17 cellular contexts compared by ENCODE assay signal in genomic region chr1:47819503-47819888, GRCh38.
A peak's percentile ranks its signal among the peaks of the same experiment; 100 is the strongest.
DNase-seq lines count a peak whose midpoint lies in the region; ATAC-seq, FAIRE-seq and TF ChIP-seq lines count a peak whose summit lies in the region.
"Had no signal": no experiment of that assay in that cellular context is flagged by ENCODE, and none has a peak within 500 bp of the region (broad histone marks: within the 10 kb centered on the region; RNA-seq: fewer than 3 reads in every experiment).

No MANE protein-coding gene starts in this region.

- no peak overlapping the region for H3K4me3 ChIP-seq in left ventricle myocardium inferior
- no peak overlapping the region for H3K4me3 ChIP-seq in H1 (ENCODE audit: extremely low read depth in 1 of 4, insufficient read depth in 2 of 4, low read depth in 3 of 4, low read length in 4 of 4)
- no peak overlapping the region for H3K4me3 ChIP-seq in osteoblast (ENCODE audit: insufficient read depth, low read length)
- H3K4me3 ChIP-seq: BLaER1, GM12878, GM23248 had no signal

- TF ChIP-seq CTCF in left ventricle myocardium inferior (IDR thresholded peaks at IDR 0.05; ENCODE audit: borderline replicate concordance): no peak
- no peak for TF ChIP-seq CTCF in H1 (IDR thresholded peaks at IDR 0.05; ENCODE audit: control extremely low read depth in 1 of 3, insufficient read depth in 1 of 3, low read depth in 1 of 3, low read length in 3 of 3)
- TF ChIP-seq CTCF in osteoblast (IDR thresholded peaks at IDR 0.05; ENCODE audit: extremely low read depth, low read depth, low read length): no peak
- no peak for TF ChIP-seq CTCF in GM10248 (IDR thresholded peaks at IDR 0.05; ENCODE audit: control extremely low read depth, extremely low read depth, low read depth, missing control alignments)

- no peak overlapping the region for H2AK5ac ChIP-seq in H1 (ENCODE audit: low read depth, low read length)

- WGBS in H1 (ENCODE audit: extremely low coverage in 1 of 2, insufficient coverage in 1 of 2, insufficient read length in 1 of 2, insufficient replicate concordance in 2 of 2, low coverage in 1 of 2, low lambda C conversion rate in 2 of 2, missing lambda C conversion rate in 1 of 2), 2 experiments: 86% methylated on average over 11 of the region's 11 CpGs; no CpG with 5 or more reads in 1 of the 2 experiments

- H3K4me2 ChIP-seq in H1 (ENCODE audit: insufficient read depth in 1 of 2, low read depth in 2 of 2, low read length in 2 of 2) (no peak overlapping the region), osteoblast (ENCODE audit: insufficient read depth, low read length) (no peak overlapping the region)
- H3K4me2 ChIP-seq: BLaER1 had no signal

- no peak overlapping the region for H3K4ac ChIP-seq in H1 (replicated peaks; ENCODE audit: insufficient read length, low read depth, low read length)

- no peak overlapping the region for H3K9ac ChIP-seq in H1 (replicated peaks in 1 of 4; ENCODE audit: extremely low read depth in 1 of 4, low read depth in 3 of 4, low read length in 3 of 4)
- H3K9ac ChIP-seq: BLaER1, GM23248 had no signal

- no peak overlapping the region for H2BK12ac ChIP-seq in H1 (ENCODE audit: low read depth, low read length)

- intact Hi-C loops in Right ventricle myocardium inferior (cut with DNase I) (no loop called here), left ventricle myocardium inferior (cut with micrococcal nuclease) (no loop called here)

- no peak for FAIRE-seq in H1 (lab: Jason Lieb, UNC)
- FAIRE-seq: GM12878, GM18507 had no signal

- TF ChIP-seq POLR2A in H1 (IDR thresholded peaks at IDR 0.05; ENCODE audit: control extremely low read depth in 1 of 2, low read depth in 2 of 2, low read length in 2 of 2): no peak

- no peak overlapping the region for H2BK120ac ChIP-seq in H1 (replicated peaks; ENCODE audit: low read depth, low read length)

- ATAC-seq in Right ventricle myocardium inferior (no peak), GM18519 (IDR thresholded peaks at IDR 0.05; ENCODE audit: low FRiP score, unreplicated experiment) (no peak)
- ATAC-seq: GM12878 had no signal

- no peak overlapping the region for H3K18ac ChIP-seq in H1 (ENCODE audit: extremely low read depth, low read length)

- H4K8ac ChIP-seq in H1 (ENCODE audit: extremely low read depth, insufficient read depth, low read length): no peak overlapping the region

- no peak for TF ChIP-seq EP300 in H1 (IDR thresholded peaks at IDR 0.05; ENCODE audit: borderline replicate concordance in 1 of 2, low read depth in 2 of 2, low read length in 2 of 2)

- no peaks in the 10 kb centered on the region for H3K23me2 ChIP-seq in H1 (ENCODE audit: low read depth, low read length)

- POLR2A ChIA-PET in H1 (lab: Charles Lee; ENCODE audit: partially characterized antibody) (no interaction called here), GM10248 (lab: Yijun Ruan, JAX) (no interaction called here)

- H4K91ac ChIP-seq in H1 (replicated peaks; ENCODE audit: insufficient read length, low read length): no peak overlapping the region

- H3K9me3 ChIP-seq in left ventricle myocardium inferior (replicated peaks) (no peaks in the 10 kb centered on the region), H1 (ENCODE audit: insufficient read depth in 2 of 2, low read depth in 1 of 2, low read length in 1 of 2) (no peaks in the 10 kb centered on the region), osteoblast (ENCODE audit: low read depth, low read length) (no peaks in the 10 kb centered on the region)
- H3K9me3 ChIP-seq: BLaER1 had no signal

- H4K5ac ChIP-seq in H1 (ENCODE audit: insufficient read length, low read depth, low read length): no peak overlapping the region

- no peak overlapping the region for H2BK15ac ChIP-seq in H1 (ENCODE audit: low read length)

- H2AFZ ChIP-seq in H1 (ENCODE audit: low read length) (no peak overlapping the region), osteoblast (ENCODE audit: low read length) (no peak overlapping the region)
- H2AFZ ChIP-seq: GM23248 had no signal

- H3K79me1 ChIP-seq in H1 (ENCODE audit: low read depth, low read length): no peaks in the 10 kb centered on the region

- H4K20me1 ChIP-seq in H1 (replicated peaks in 1 of 2; ENCODE audit: control insufficient read depth in 1 of 2, insufficient read depth in 2 of 2, low read length in 2 of 2): peaks cover 0 to 6% of the 10 kb centered on the region in 2 experiments
- no peaks in the 10 kb centered on the region for H4K20me1 ChIP-seq in osteoblast (ENCODE audit: insufficient read depth, low read length)
- H4K20me1 ChIP-seq: BLaER1 had no signal

- TF ChIP-seq RAD21 in H1 (IDR thresholded peaks at IDR 0.05 in 1 of 2, conservative IDR thresholded peaks at IDR 0.05 in 1 of 2; ENCODE audit: low read depth in 2 of 2, low read length in 2 of 2): no peak

- no peaks in the 10 kb centered on the region for H3K36me3 ChIP-seq in left ventricle myocardium inferior
- no peaks in the 10 kb centered on the region for H3K36me3 ChIP-seq in H1 (ENCODE audit: control insufficient read depth in 2 of 4, insufficient read depth in 4 of 4, low read length in 3 of 4)
- no peaks in the 10 kb centered on the region for H3K36me3 ChIP-seq in osteoblast (ENCODE audit: insufficient read depth, low read length)
- H3K36me3 ChIP-seq: BLaER1 had no signal

- H3K79me2 ChIP-seq in H1 (ENCODE audit: control insufficient read depth in 1 of 2, insufficient read depth in 2 of 2, low read length in 2 of 2) (no peaks in the 10 kb centered on the region), osteoblast (ENCODE audit: insufficient read depth, low read length) (no peaks in the 10 kb centered on the region)

- DNase-seq in Right ventricle myocardium inferior (ENCODE audit: missing footprints) (peak; percentile 22), left ventricle myocardium inferior (no peak), H1 (ENCODE audit: low read depth in 1 of 2, low spot score in 2 of 2) (no peak), osteoblast (ENCODE audit: insufficient read length, low spot score, missing footprints) (peak; percentile 74), anterior cingulate cortex (lab: John Stamatoyannopoulos, UW) (no peak), GM10248 (ENCODE audit: extremely low spot score) (no peak)
- DNase-seq: AML-193; CD8-positive, alpha-beta memory T cell; DMS53; GF-D8; GM23248; H9 had no signal

- H3K56ac ChIP-seq in H1 (replicated peaks; ENCODE audit: insufficient read length, low read depth, low read length): no peak overlapping the region

- H3K27ac ChIP-seq in left ventricle myocardium inferior (replicated peaks): no peak overlapping the region
- H3K27ac ChIP-seq in H1 (ENCODE audit: low read depth, low read length): no peak overlapping the region
- H3K27ac ChIP-seq in osteoblast (ENCODE audit: low read depth, low read length): no peak overlapping the region
- H3K27ac ChIP-seq: 22Rv1, BLaER1, GM23248 had no signal

- no peak overlapping the region for H2BK20ac ChIP-seq in H1 (ENCODE audit: low read length)

- CTCF ChIA-PET in H1 (lab: Charles Lee; ENCODE audit: partially characterized antibody): no interaction called here
- CTCF ChIA-PET in GM10248 (lab: Yijun Ruan, JAX): no interaction called here

- peak overlapping the region; percentile 35; the same call in 1 of the 2 replicates for H2BK5ac ChIP-seq in H1 (ENCODE audit: low read depth, low read length)

- H3K4me1 ChIP-seq in left ventricle myocardium inferior: peaks cover 9% of the 10 kb centered on the region
- H3K4me1 ChIP-seq in H1 (replicated peaks in 1 of 4; ENCODE audit: control insufficient read depth in 3 of 4, insufficient read depth in 4 of 4, low read length in 3 of 4): peaks cover 0 to 6% (median 3%) of the 10 kb centered on the region in 4 experiments; a peak in 3 of 7 replicates
- no peaks in the 10 kb centered on the region for H3K4me1 ChIP-seq in osteoblast (ENCODE audit: insufficient read depth, low read length)

- H3K27me3 ChIP-seq in left ventricle myocardium inferior (ENCODE audit: low read depth): no peaks in the 10 kb centered on the region
- H3K27me3 ChIP-seq in H1 (replicated peaks in 1 of 4; ENCODE audit: control insufficient read depth in 3 of 4, extremely low read depth in 1 of 4, insufficient read depth in 3 of 4, low read length in 3 of 4): no peaks in the 10 kb centered on the region
- H3K27me3 ChIP-seq in osteoblast (ENCODE audit: insufficient read depth, low read length): peaks cover 9% of the 10 kb centered on the region
- H3K27me3 ChIP-seq: BLaER1 had no signal

- no peak overlapping the region for H3K23ac ChIP-seq in H1 (ENCODE audit: insufficient read length)

- H3K14ac ChIP-seq in H1 (ENCODE audit: insufficient read length): no peak overlapping the region

TF ChIP-seq in H1, 55 proteins besides CTCF, POLR2A, EP300 and RAD21 (continues in another document):
- TF ChIP-seq POU5F1 (IDR thresholded peaks at IDR 0.05; ENCODE audit: low read depth, low read length): no peak

Comparison
In these comparisons a context has a peak if more than half of its experiments do, and no peak if none do; other contexts are left out.
1. DNase-seq: peak in Right ventricle myocardium inferior (single experiment) and osteoblast (single experiment); none in left ventricle myocardium inferior (single experiment), H1 (0 of 2), anterior cingulate cortex (0 of 58) and GM10248 (single experiment).